In genomic region chr2:121283670-121284245, GRCh38 we compare ENCODE assay signal across 9 cellular contexts. TPM values are rescaled to one million over a fixed set of nuclear protein-coding genes. Genes with fewer than 3 reads are reported as not detected.
DNase-seq lines count a peak whose midpoint lies in the region; ATAC-seq, FAIRE-seq and TF ChIP-seq lines count a peak whose summit lies in the region.
"Had no signal": no experiment of that assay in that cellular context is flagged by ENCODE, and none has a peak within 500 bp of the region (broad histone marks: within the 10 kb centered on the region; RNA-seq: fewer than 3 reads in every experiment).

No MANE protein-coding gene starts in this region.

- H3K27me3 ChIP-seq in HepG2 (ENCODE audit: control insufficient read depth in 1 of 2, insufficient read depth in 2 of 2, low read length in 2 of 2), result peaks cover 21 to 91% of the 10 kb centered on the region in 2 experiments
- no peaks in the 10 kb centered on the region for H3K27me3 ChIP-seq in right lobe of liver
- no peaks in the 10 kb centered on the region for H3K27me3 ChIP-seq in vagina

- no peaks in the 10 kb centered on the region for H3K36me3 Mint-ChIP-seq in activated naive CD8-positive, alpha-beta T cell treated with anti-CD3 and anti-CD28 coated beads, Interleukin-2, amount 10 ng/mL, durations not matched to agents 7 days and 5 days
- H3K36me3 Mint-ChIP-seq in memory B cell, result no peaks in the 10 kb centered on the region

- DNase-seq in HepG2 (ENCODE audit: low spot score) (no peak), right lobe of liver (no peak), memory B cell (ENCODE audit: low spot score in 2 of 2) (no peak), vagina (ENCODE audit: extremely low spot score in 2 of 2) (no peak), foreskin fibroblast (no peak), posterior vena cava (ENCODE audit: low spot score) (no peak)
- DNase-seq in activated naive CD8-positive, alpha-beta T cell treated with anti-CD3 and anti-CD28 coated beads, Interleukin-2, amount 10 ng/mL, durations not matched to agents 7 days and 5 days, result no peak
- DNase-seq in stimulated activated CD4-positive, alpha-beta T cell treated with anti-CD3 and anti-CD28 coated beads, Interleukin-2, amount 100 ng/mL, for 48 hours, result no peak

- H2AFZ ChIP-seq in HepG2 (ENCODE audit: low read length), result no peak overlapping the region

- H3K4me1 ChIP-seq in HepG2 (ENCODE audit: insufficient read depth, low read length) (peaks cover 43% of the 10 kb centered on the region), right lobe of liver (peaks cover 0 to 45% (median 7%) of the 10 kb centered on the region in 4 donors), vagina (peaks cover 16% of the 10 kb centered on the region)

- intact Hi-C loops in HepG2 (cut with micrococcal nuclease; ENCODE audit: unreplicated experiment) (no loop called here), right lobe of liver (cut with DNase I) (no loop called here), vagina (cut with DNase I) (no loop called here), posterior vena cava (cut with DNase I) (no loop called here)

- H3K36me3 ChIP-seq in HepG2 (replicated peaks in 1 of 2; ENCODE audit: control insufficient read depth in 1 of 2, insufficient read depth in 2 of 2, low read length in 2 of 2), result no peaks in the 10 kb centered on the region
- H3K36me3 ChIP-seq in right lobe of liver, result no peaks in the 10 kb centered on the region
- no peaks in the 10 kb centered on the region for H3K36me3 ChIP-seq in vagina

- TF ChIP-seq EP300 in HepG2 (IDR thresholded peaks at IDR 0.05; ENCODE audit: low read depth in 2 of 2, low read length in 2 of 2) (no peak), HepG2 (CRISPR knock-in tag; IDR thresholded peaks at IDR 0.05; ENCODE audit: borderline replicate concordance) (no peak)

- TF ChIP-seq CTCF in HepG2 (CRISPR knock-in tag; IDR thresholded peaks at IDR 0.05), result no peak
- no peak for TF ChIP-seq CTCF in right lobe of liver (IDR thresholded peaks at IDR 0.05)
- no peak for TF ChIP-seq CTCF in vagina (IDR thresholded peaks at IDR 0.05)
- TF ChIP-seq CTCF in foreskin fibroblast (IDR thresholded peaks at IDR 0.05; ENCODE audit: low read depth, low read length), result no peak

- no peaks in the 10 kb centered on the region for H4K20me1 ChIP-seq in HepG2 (ENCODE audit: insufficient read depth, low read length)

- H3K9me3 Mint-ChIP-seq in activated naive CD8-positive, alpha-beta T cell treated with anti-CD3 and anti-CD28 coated beads, Interleukin-2, amount 10 ng/mL, durations not matched to agents 7 days and 5 days, result no peaks in the 10 kb centered on the region
- H3K9me3 Mint-ChIP-seq in memory B cell, result no peaks in the 10 kb centered on the region

- H3K79me2 ChIP-seq in HepG2 (ENCODE audit: insufficient read depth, low read length), result no peaks in the 10 kb centered on the region

- in situ Hi-C loops in HepG2 (cut with HindIII; ENCODE audit: extremely low pct_ligation_motif_present, low pct_unique_long_range_greater_than_20kb), result no loop called here

- CTCF ChIA-PET in HepG2 (lab: Yijun Ruan, JAX; ENCODE audit: low intra/inter-chr PET ratio, low total read pairs), result interaction anchor here (1.0 kb wide), 1 partner anchor 11 kb away, joined by 3 read pairs; no protein-coding TSS in a partner anchor

- WGBS in HepG2 (ENCODE audit: low lambda C conversion rate), result 21% methylated on average over 6 of the region's 6 CpGs
- 63% methylated on average over 6 of the region's 6 CpGs for WGBS in right lobe of liver (ENCODE audit: insufficient coverage, low coverage, low lambda C conversion rate, missing lambda C conversion rate)

- no peak overlapping the region for H3K27ac ChIP-seq in HepG2 (ENCODE audit: extremely low read length, insufficient read depth, low read length)
- no peak overlapping the region for H3K27ac ChIP-seq in right lobe of liver
- H3K27ac ChIP-seq in vagina, result peak overlapping the region; percentile 47
- H3K27ac ChIP-seq: SK-N-MC had no signal

- H3K4me3 ChIP-seq in HepG2 (replicated peaks in 1 of 3; ENCODE audit: insufficient read depth in 1 of 3, low read depth in 2 of 3, low read length in 3 of 3), result no peak overlapping the region
- H3K4me3 ChIP-seq in right lobe of liver, result no peak overlapping the region
- H3K4me3 ChIP-seq in vagina, result peak overlapping the region in 1 of 2 donors; percentile 46
- H3K4me3 ChIP-seq in foreskin fibroblast (ENCODE audit: low read depth in 1 of 2, low read length in 2 of 2), result no peak overlapping the region

- BruUV-seq in HepG2 (replicated peaks; lab: Mats Ljungman, UMichigan), result no TSS peak

- no peak for ATAC-seq in HepG2
- no peak for ATAC-seq in right lobe of liver
- no peak for ATAC-seq in activated naive CD8-positive, alpha-beta T cell treated with anti-CD3 and anti-CD28 coated beads, Interleukin-2, amount 10 ng/mL, durations not matched to agents 7 days and 5 days (ENCODE audit: low read depth)
- no peak for ATAC-seq in memory B cell (ENCODE audit: low read depth)

- no peak overlapping the region for H3K9ac ChIP-seq in HepG2 (ENCODE audit: insufficient read depth, low read depth, low read length)

- no peak overlapping the region; the same call in 1 of the 2 replicates for H3K4me2 ChIP-seq in HepG2 (ENCODE audit: low read depth, low read length)

- no peak for TF ChIP-seq RAD21 in HepG2 (CRISPR knock-in tag; IDR thresholded peaks at IDR 0.05)

- no peaks in the 10 kb centered on the region for H3K9me3 ChIP-seq in HepG2 (ENCODE audit: low read length)
- no peaks in the 10 kb centered on the region for H3K9me3 ChIP-seq in right lobe of liver
- H3K9me3 ChIP-seq in vagina, result no peaks in the 10 kb centered on the region

- peaks cover 45% of the 10 kb centered on the region for H3K27me3 Mint-ChIP-seq in activated naive CD8-positive, alpha-beta T cell treated with anti-CD3 and anti-CD28 coated beads, Interleukin-2, amount 10 ng/mL, durations not matched to agents 7 days and 5 days
- H3K27me3 Mint-ChIP-seq in memory B cell, result peaks cover 7% of the 10 kb centered on the region

- POLR2A ChIA-PET in HepG2 (lab: Yijun Ruan, JAX), result no interaction called here
- POLR2A ChIA-PET in activated naive CD8-positive, alpha-beta T cell treated with anti-CD3 and anti-CD28 coated beads, Interleukin-2, amount 10 ng/mL, durations not matched to agents 7 days and 5 days (lab: Charles Lee), result no interaction called here

- TF ChIP-seq POLR2A in HepG2 (IDR thresholded peaks at IDR 0.05; ENCODE audit: insufficient read depth in 1 of 2, low read depth in 2 of 2, low read length in 2 of 2), result no peak
- no peak for TF ChIP-seq POLR2A in right lobe of liver (IDR thresholded peaks at IDR 0.05)
- no peak for TF ChIP-seq POLR2A in vagina (IDR thresholded peaks at IDR 0.05)

- H3K4me1 Mint-ChIP-seq in activated naive CD8-positive, alpha-beta T cell treated with anti-CD3 and anti-CD28 coated beads, Interleukin-2, amount 10 ng/mL, durations not matched to agents 7 days and 5 days, result no peaks in the 10 kb centered on the region
- H3K4me1 Mint-ChIP-seq in memory B cell, result peaks cover 13% of the 10 kb centered on the region

- FAIRE-seq in HepG2 (lab: Jason Lieb, UNC), result peak; percentile 23

- H3K4me3 Mint-ChIP-seq in activated naive CD8-positive, alpha-beta T cell treated with anti-CD3 and anti-CD28 coated beads, Interleukin-2, amount 10 ng/mL, durations not matched to agents 7 days and 5 days, result peak overlapping the region; percentile 48
- peak overlapping the region; percentile 85 for H3K4me3 Mint-ChIP-seq in memory B cell

- H3K27ac Mint-ChIP-seq in activated naive CD8-positive, alpha-beta T cell treated with anti-CD3 and anti-CD28 coated beads, Interleukin-2, amount 10 ng/mL, durations not matched to agents 7 days and 5 days, result no peak overlapping the region
- no peak overlapping the region for H3K27ac Mint-ChIP-seq in memory B cell

RNA-seq across cellular contexts. Expression of gene TFCP2L1, which starts 1.2 kb away (rescaled TPM):
- total RNA-seq in HepG2 (2016; rRNA removed; fragmentation: Illumina TruSeq; extraction: Trizol) (not detected in 2 replicates), right lobe of liver (1 to 10 TPM in 1 of 6 experiments, under 1 TPM in 5; 0.26 to 1.7 (median 0.34) TPM), vagina (32.7 TPM), posterior vena cava (1 to 10 TPM in 1 of 2 donors, under 1 TPM in 1; 0.29 to 2.3 TPM)
- not detected in 2 replicates for total RNA-seq in HepG2 (2016; cell fraction: cytosol; rRNA removed; fragmentation: Illumina TruSeq; extraction: Trizol; ENCODE audit: low read depth)
- total RNA-seq in HepG2 (2016; cell fraction: insoluble cytoplasmic fraction; rRNA removed; fragmentation: Illumina TruSeq; extraction: Trizol), result not detected in 2 replicates
- total RNA-seq in HepG2 (2016; cell fraction: membrane; rRNA removed; fragmentation: Illumina TruSeq; extraction: Trizol), result not detected in 2 replicates
- not detected in 2 replicates for total RNA-seq in HepG2 (2016; cell fraction: nucleus; rRNA removed; fragmentation: Illumina TruSeq; extraction: Trizol)
- under 0.01 and 0.01 TPM in 2 replicates for polyA plus RNA-seq in HepG2 (2011; rRNA removed)
- under 0.01 TPM in 2 replicates for polyA plus RNA-seq in HepG2 (2011; cell fraction: cytosol; rRNA removed)
- polyA plus RNA-seq in HepG2 (2011; cell fraction: nucleus; rRNA removed), result 0.02 TPM in 2 replicates
- polyA plus RNA-seq in HepG2 (2012), result not detected in 2 replicates
- not detected in 2 replicates for polyA plus RNA-seq in HepG2 (2016; cell fraction: cytosol; fragmentation: Illumina TruSeq; extraction: Trizol; ENCODE audit: low read depth)
- polyA plus RNA-seq in HepG2 (2016; cell fraction: insoluble cytoplasmic fraction; fragmentation: Illumina TruSeq; extraction: Trizol; ENCODE audit: low read depth), result not detected in 2 replicates
- polyA plus RNA-seq in HepG2 (2016; cell fraction: membrane; fragmentation: Illumina TruSeq; extraction: Trizol; ENCODE audit: low read depth), result not detected in 2 replicates
- polyA plus RNA-seq in HepG2 (2016; cell fraction: nucleus; fragmentation: Illumina TruSeq; extraction: Trizol; ENCODE audit: insufficient read depth, low read depth), result not detected in 2 replicates
- polyA minus RNA-seq in HepG2 (2011; rRNA and poly(A)+ RNA removed; ENCODE audit: low replicate concordance), result 0.49 TPM in 1 of 2 replicates, not detected in the other
- polyA minus RNA-seq in HepG2 (2011; cell fraction: cytosol; rRNA and poly(A)+ RNA removed), result not detected in 2 replicates
- not detected in 2 replicates for polyA minus RNA-seq in HepG2 (2011; cell fraction: nucleus; rRNA and poly(A)+ RNA removed)
- under 1 TPM; 0.03 to 0.06 TPM for total RNA-seq in activated naive CD8-positive, alpha-beta T cell treated with anti-CD3 and anti-CD28 coated beads, Interleukin-2, amount 10 ng/mL, durations not matched to agents 7 days and 5 days

Comparison
In these comparisons a context has a peak if more than half of its experiments do, and no peak if none do; other contexts are left out.
1. RNA of gene TFCP2L1, which starts 1.2 kb away (total RNA-seq): 32.7 TPM in vagina (single experiment); 0.29 to 2.3 TPM in posterior vena cava, 0.26 to 1.7 TPM in right lobe of liver, 0.03 to 0.06 TPM in activated naive CD8-positive, alpha-beta T cell treated with anti-CD3 and anti-CD28 coated beads, Interleukin-2, amount 10 ng/mL, durations not matched to agents 7 days and 5 days and not detected in HepG2; every median in the first group is over 10 times any median in the second.